In the genomic region with DNA sequence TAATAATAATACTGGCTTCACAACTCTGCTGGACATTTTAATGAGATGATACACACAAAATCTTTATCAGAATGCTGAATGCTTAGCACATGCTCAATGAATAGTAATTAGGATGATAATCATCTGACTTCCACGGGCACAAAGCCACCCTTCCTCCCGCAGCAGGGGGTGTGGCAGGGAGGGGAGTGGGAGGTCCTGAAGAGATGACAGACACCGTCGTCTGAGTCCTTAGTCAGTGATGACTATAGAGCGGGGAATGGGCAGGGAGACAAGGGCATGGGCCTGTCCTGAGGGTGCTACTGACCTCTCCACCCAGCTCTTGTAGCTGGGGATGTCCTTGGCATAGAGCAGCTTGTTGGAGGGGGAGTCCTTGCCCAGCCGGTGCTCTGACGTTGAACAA, we compare ENCODE assay signal across 24 cellular contexts.
A peak's percentile ranks its signal among the peaks of the same experiment; 100 is the strongest.
DNase-seq lines count a peak whose midpoint lies in the region; ATAC-seq and TF ChIP-seq lines count a peak whose summit lies in the region.
"Had no signal": no experiment of that assay in that cellular context is flagged by ENCODE, and none has a peak within 500 bp of the region (broad histone marks: within the 10 kb centered on the region; RNA-seq: fewer than 3 reads in every experiment).

No MANE protein-coding gene starts in this region.

- no peaks in the 10 kb centered on the region for H4K20me1 ChIP-seq in neural progenitor cell (ENCODE audit: low read depth)

- intact Hi-C loops in dorsolateral prefrontal cortex (cut with DNase I) (loop anchor here in 1 of 2 donors (10.0 kb wide), 1 partner anchor 66 kb away; no protein-coding TSS in a partner anchor), sigmoid colon (cut with DNase I) (loop anchor here (5.0 kb wide), 1 partner anchor 54 kb away; no protein-coding TSS in a partner anchor)

- no peak overlapping the region for H3K9ac ChIP-seq in neural progenitor cell

- H3K4me3 ChIP-seq in dorsolateral prefrontal cortex (no peak overlapping the region), neural progenitor cell (no peak overlapping the region), upper lobe of left lung (no peak overlapping the region), sigmoid colon (no peak overlapping the region)
- H3K4me3 ChIP-seq: prostate gland had no signal

- H3K27ac Mint-ChIP-seq in neural progenitor cell, result peak overlapping the region; percentile 10
- H3K27ac Mint-ChIP-seq: activated T-helper 1 cell treated with anti-CD3 and anti-CD28 coated beads, Interleukin-12 subunit alpha, Interleukin-12 subunit beta, Interleukin-2, Interleukin-4 antibody, amounts not matched to agents 30 ng/mL and 10 ng/mL and 1 ng/mL, durations not matched to agents 14 hours and 24 hours and 36 hours; CD8-positive, alpha-beta T cell; natural killer cell; T-helper 2 cell treated with Interferon-gamma antibody and Interleukin-4, amounts not matched to agents 5 μg/mL and 100 μg/mL, for 36 hours had no signal

- H3K27me3 Mint-ChIP-seq in neural progenitor cell (ENCODE audit: insufficient read depth, low read depth), result peaks cover 4% of the 10 kb centered on the region

- H3K27me3 ChIP-seq in dorsolateral prefrontal cortex, result peaks cover 0 to 11% (median 0%) of the 10 kb centered on the region in 45 donors
- H3K27me3 ChIP-seq in neural progenitor cell, result no peaks in the 10 kb centered on the region
- H3K27me3 ChIP-seq in upper lobe of left lung, result no peaks in the 10 kb centered on the region
- no peaks in the 10 kb centered on the region for H3K27me3 ChIP-seq in sigmoid colon

- H3F3A ChIP-seq in neural progenitor cell (ENCODE audit: low read depth), result no peaks in the 10 kb centered on the region

- H3K4me1 ChIP-seq in neural progenitor cell (peaks cover 15% of the 10 kb centered on the region), upper lobe of left lung (peaks cover 0 to 19% (median 12%) of the 10 kb centered on the region in 4 donors), sigmoid colon (peaks cover 0 to 32% (median 28%) of the 10 kb centered on the region in 4 donors)
- H3K4me1 ChIP-seq: prostate gland had no signal

- DNase-seq in ELR (ENCODE audit: low read depth), result peak; percentile 24
- DNase-seq in dorsolateral prefrontal cortex, result no peak
- no peak for DNase-seq in neural progenitor cell (ENCODE audit: low spot score)
- no peak for DNase-seq in upper lobe of left lung
- no peak for DNase-seq in COLO668 (lab: John Stamatoyannopoulos, UW; ENCODE audit: unreplicated experiment)
- no peak for DNase-seq in sigmoid colon
- DNase-seq: activated CD4-positive, alpha-beta T cell treated with anti-CD3 and anti-CD28 coated beads, Interleukin-2, amount 50 U/mL, for 1 hour; activated naive CD4-positive, alpha-beta T cell treated with anti-CD3 and anti-CD28 coated beads, Interleukin-2, amount 50 U/mL, for 16 hours; CD8-positive, alpha-beta T cell; H7; KBM-7; mesenchymal stem cell; natural killer cell; NCI-H187; stimulated activated CD4-positive, alpha-beta T cell treated with anti-CD3 and anti-CD28 coated beads, Interleukin-4, amount 100 ng/mL, for 24 hours; stimulated activated naive CD4-positive, alpha-beta T cell treated with Interleukin-2 at 50 U/mL for 16 hours; trophoblast cell; WERI-Rb-1 had no signal

- 74 to 80% methylated on average over 5 to 7 of the region's 7 CpGs for WGBS in upper lobe of left lung, 2 donors
- 54 to 82% methylated on average over 7 of the region's 7 CpGs for WGBS in sigmoid colon, 2 donors

- TF ChIP-seq EP300 in upper lobe of left lung (IDR thresholded peaks at IDR 0.05), result no peak
- no peak for TF ChIP-seq EP300 in sigmoid colon (IDR thresholded peaks at IDR 0.05)

- TF ChIP-seq POLR2A in upper lobe of left lung (IDR thresholded peaks at IDR 0.05) (no peak), sigmoid colon (IDR thresholded peaks at IDR 0.05) (no peak)

- H3K9me3 Mint-ChIP-seq in neural progenitor cell, result no peaks in the 10 kb centered on the region
- H3K9me3 Mint-ChIP-seq: activated T-helper 1 cell treated with anti-CD3 and anti-CD28 coated beads, Interleukin-12 subunit alpha, Interleukin-12 subunit beta, Interleukin-2, Interleukin-4 antibody, amounts not matched to agents 30 ng/mL and 10 ng/mL and 1 ng/mL, durations not matched to agents 14 hours and 24 hours and 36 hours; CD8-positive, alpha-beta T cell; central memory CD8-positive, alpha-beta T cell; natural killer cell; T-helper 2 cell treated with Interferon-gamma antibody and Interleukin-4, amounts not matched to agents 5 μg/mL and 100 μg/mL, for 36 hours had no signal

- no peak overlapping the region for H2AFZ ChIP-seq in neural progenitor cell (replicated peaks)

- H3K9me3 ChIP-seq in neural progenitor cell (ENCODE audit: low read depth), result no peaks in the 10 kb centered on the region
- no peaks in the 10 kb centered on the region for H3K9me3 ChIP-seq in upper lobe of left lung
- H3K9me3 ChIP-seq in sigmoid colon, result no peaks in the 10 kb centered on the region
- H3K9me3 ChIP-seq: prostate gland had no signal

- peak overlapping the region in 46 of 59 donors; percentile 35 to 96 (median 80) for H3K27ac ChIP-seq in dorsolateral prefrontal cortex
- no peak overlapping the region for H3K27ac ChIP-seq in neural progenitor cell
- peak overlapping the region; percentile 70 to 81 (median 76) for H3K27ac ChIP-seq in upper lobe of left lung
- peak overlapping the region in 1 of 4 donors; percentile 75 for H3K27ac ChIP-seq in sigmoid colon
- H3K27ac ChIP-seq: epithelial cell of prostate, WERI-Rb-1 had no signal

- H3K36me3 ChIP-seq in neural progenitor cell (no peaks in the 10 kb centered on the region), upper lobe of left lung (peaks cover 10 to 82% (median 62%) of the 10 kb centered on the region in 4 donors), sigmoid colon (peaks cover 0 to 44% (median 10%) of the 10 kb centered on the region in 4 donors)
- H3K36me3 ChIP-seq: prostate gland had no signal

- H3K4me2 ChIP-seq in neural progenitor cell, result no peak overlapping the region

- ATAC-seq in upper lobe of left lung (ENCODE audit: low FRiP score in 2 of 2) (no peak), GM18867 (IDR thresholded peaks at IDR 0.05; ENCODE audit: unreplicated experiment) (no peak)
- ATAC-seq: CD8-positive, alpha-beta T cell; natural killer cell had no signal

- H3K36me3 Mint-ChIP-seq in neural progenitor cell, result peaks cover 32% of the 10 kb centered on the region
- H3K36me3 Mint-ChIP-seq: CD8-positive, alpha-beta T cell; natural killer cell had no signal

- no peak for TF ChIP-seq CTCF in dorsolateral prefrontal cortex (IDR thresholded peaks at IDR 0.05 in 54 of 56, conservative IDR thresholded peaks at IDR 0.05 in 2 of 56; ENCODE audit: low read depth in 1 of 56, partially characterized antibody in 56 of 56)
- TF ChIP-seq CTCF in neural progenitor cell (IDR thresholded peaks at IDR 0.05), result no peak
- TF ChIP-seq CTCF in upper lobe of left lung (IDR thresholded peaks at IDR 0.05), result no peak
- no peak for TF ChIP-seq CTCF in sigmoid colon (IDR thresholded peaks at IDR 0.05)

- peaks cover 15% of the 10 kb centered on the region for H3K4me1 Mint-ChIP-seq in neural progenitor cell
- H3K4me1 Mint-ChIP-seq: central memory CD8-positive, alpha-beta T cell; natural killer cell had no signal

- H3K79me2 ChIP-seq in neural progenitor cell (ENCODE audit: low read depth), result no peaks in the 10 kb centered on the region

- no peak overlapping the region for H3K4me3 Mint-ChIP-seq in neural progenitor cell
- H3K4me3 Mint-ChIP-seq: activated T-helper 1 cell treated with anti-CD3 and anti-CD28 coated beads, Interleukin-12 subunit alpha, Interleukin-12 subunit beta, Interleukin-2, Interleukin-4 antibody, amounts not matched to agents 30 ng/mL and 10 ng/mL and 1 ng/mL, durations not matched to agents 14 hours and 24 hours and 36 hours; CD8-positive, alpha-beta T cell; central memory CD8-positive, alpha-beta T cell; natural killer cell; T-helper 2 cell treated with Interferon-gamma antibody and Interleukin-4, amounts not matched to agents 5 μg/mL and 100 μg/mL, for 36 hours had no signal
